ENCODE assay signal across 21 cellular contexts in the genomic region with DNA sequence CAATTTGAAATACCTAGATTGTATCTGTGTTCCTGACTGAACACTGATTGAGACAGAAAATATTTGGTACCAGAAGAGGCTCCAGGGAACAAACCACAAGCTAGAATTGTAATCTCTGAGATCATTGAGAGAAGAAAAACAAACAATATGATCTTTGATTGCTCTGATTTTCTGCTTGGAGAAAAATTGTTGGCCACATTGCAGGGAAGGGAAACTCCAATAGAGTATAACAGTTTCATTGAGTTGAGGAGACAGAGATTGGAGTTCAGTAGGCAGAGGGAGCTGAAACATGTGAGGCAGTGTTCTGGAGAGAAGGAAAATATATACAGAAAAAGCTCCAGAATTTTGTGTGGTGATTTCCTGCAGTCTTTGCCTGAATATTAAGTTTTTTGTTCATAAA.
"Had no signal": no experiment of that assay in that cellular context is flagged by ENCODE, and none has a peak within 500 bp of the region (broad histone marks: within the 10 kb centered on the region; RNA-seq: fewer than 3 reads in every experiment).

No MANE protein-coding gene starts in this region.

- H3K9me3 ChIP-seq: breast epithelium, esophagus squamous epithelium, left ventricle myocardium inferior, right lobe of liver, testis, vagina had no signal

- H2AFZ ChIP-seq: parathyroid adenoma had no signal

- ATAC-seq: activated CD4-positive, CD25-positive, alpha-beta regulatory T cell treated with anti-CD3 and anti-CD28 coated beads, Interleukin-2, amount 50 U/mL, for 24 hours; right lobe of liver; stimulated activated naive B cell treated with anti-CD40 and anti-IgM and Interleukin-4, amounts not matched to agents 10 μg/mL and 1 μg/mL and 100 μg/mL, for 72 hours had no signal

- H3K4me3 ChIP-seq: breast epithelium, esophagus squamous epithelium, left ventricle myocardium inferior, right lobe of liver, testis, vagina had no signal

- H3K36me3 ChIP-seq: breast epithelium, esophagus squamous epithelium, left ventricle myocardium inferior, right lobe of liver, vagina had no signal

- H3K9ac ChIP-seq: parathyroid adenoma had no signal

- H3K27me3 ChIP-seq: breast epithelium, esophagus squamous epithelium, right lobe of liver, testis, vagina had no signal

- H3K4me1 ChIP-seq: breast epithelium, esophagus squamous epithelium, left ventricle myocardium inferior, parathyroid adenoma, right lobe of liver, testis, vagina had no signal

- DNase-seq: activated CD4-positive, alpha-beta memory T cell treated with anti-CD3 and anti-CD28 coated beads, Interleukin-2, amount 10 ng/mL, durations not matched to agents 7 days and 5 days; activated CD4-positive, alpha-beta T cell treated with anti-CD3 and anti-CD28 coated beads, Interleukin-2, amount 10 ng/mL, durations not matched to agents 24 days and 14 days; activated effector memory CD4-positive, alpha-beta T cell treated with anti-CD3 and anti-CD28 coated beads, Interleukin-2, amount 50 U/mL, for 16 hours; activated naive CD4-positive, alpha-beta T cell treated with anti-CD3 and anti-CD28 coated beads, Interleukin-2, amount 10 ng/mL, durations not matched to agents 7 days and 5 days; aorta; cortex of kidney; endodermal cell; esophagus squamous epithelium; left ventricle myocardium inferior; nephron progenitor cell; right lobe of liver; small intestine; stimulated activated CD8-positive, alpha-beta memory T cell treated with anti-CD3 and anti-CD28 coated beads, Interleukin-4, amount 100 ng/mL, for 48 hours; stimulated activated naive B cell treated with anti-CD40 and anti-IgM and Interleukin-4, amounts not matched to agents 10 μg/mL and 1 μg/mL and 100 μg/mL, for 72 hours; testis; trophoblast cell had no signal

- H3K27ac ChIP-seq: breast epithelium, esophagus squamous epithelium, left ventricle myocardium inferior, parathyroid adenoma, right lobe of liver, testis, vagina, VCaP had no signal
